ENCODE assay signal across 8 cellular contexts in genomic region chr19:1248454-1249297, GRCh38. TPM values are rescaled to one million over a fixed set of nuclear protein-coding genes. Genes with fewer than 3 reads are reported as not detected.
DNase-seq lines count a peak whose midpoint lies in the region; ATAC-seq and TF ChIP-seq lines count a peak whose summit lies in the region.

MIDN (plus strand) TSS chr19:1248583; CDS start chr19:1250297, 1,714 bp downstream.

- H3K36me3 ChIP-seq in HUES6 (ENCODE audit: control insufficient read depth, insufficient read depth, low read length) = peaks cover 25% of the 10 kb centered on the region
- H3K36me3 ChIP-seq in vagina = no peaks in the 10 kb centered on the region

- peak; percentile 93 for DNase-seq in DMS53 (lab: John Stamatoyannopoulos, UW)
- DNase-seq in SK-N-DZ (ENCODE audit: low spot score) = peak; percentile 79
- peak; percentile 85 for DNase-seq in activated naive CD8-positive, alpha-beta T cell treated with anti-CD3 and anti-CD28 coated beads, Interleukin-2, amount 50 U/mL, for 24 hours
- peak; percentile 93 for DNase-seq in cardiac septum (ENCODE audit: low spot score)
- DNase-seq in posterior cingulate gyrus = peak in 8 of 10 donors; percentile 57 to 96 (median 77)
- no peak for DNase-seq in vagina (ENCODE audit: extremely low spot score in 2 of 2)

- peak in 1 of 2 donors; percentile 89 for TF ChIP-seq POLR2A in vagina (IDR thresholded peaks at IDR 0.05)

- intact Hi-C loops in cardiac septum (cut with DNase I) (loop anchor here (1.0 kb wide), 1 partner anchor 18 kb away; no protein-coding TSS in a partner anchor), posterior cingulate gyrus (cut with DNase I) (loop anchor here (1.0 kb wide), 1 partner anchor 20 kb away; no protein-coding TSS in a partner anchor), vagina (cut with DNase I) (loop anchor here (1.0 to 10.0 kb wide), 3 partner anchors 19 to 324 kb away; partner anchors contain the start of genes ARID3A, RNU6-2 and TMEM259)

- H3K4me3 ChIP-seq in HUES6 (ENCODE audit: low read depth, low read length) (peak within 1 kb of the TSS; percentile 80), vagina (peak within 1 kb of the TSS; percentile 79 to 85)

- peak; percentile 71 to 94 (median 73) for TF ChIP-seq CTCF in vagina (IDR thresholded peaks at IDR 0.05)

- H3K4me1 ChIP-seq in HUES6 (ENCODE audit: control insufficient read depth, insufficient read depth, low read length) (peaks cover 21% of the 10 kb centered on the region), vagina (peaks cover 58% of the 10 kb centered on the region)

- H3K9me3 Mint-ChIP-seq in activated naive CD8-positive, alpha-beta T cell treated with anti-CD3 and anti-CD28 coated beads, Interleukin-2, amount 50 U/mL, for 24 hours = no peaks in the 10 kb centered on the region

- H3K36me3 Mint-ChIP-seq in activated naive CD8-positive, alpha-beta T cell treated with anti-CD3 and anti-CD28 coated beads, Interleukin-2, amount 50 U/mL, for 24 hours (ENCODE audit: low read depth) = peaks cover 13% of the 10 kb centered on the region

- peak within 1 kb of the TSS; percentile 92 for H3K9ac ChIP-seq in HUES6 (ENCODE audit: low read length)

- H3K9me3 ChIP-seq in HUES6 (ENCODE audit: control insufficient read depth, insufficient read depth, low read depth, low read length) (no peaks in the 10 kb centered on the region), vagina (no peaks in the 10 kb centered on the region)

- H3K27me3 Mint-ChIP-seq in activated naive CD8-positive, alpha-beta T cell treated with anti-CD3 and anti-CD28 coated beads, Interleukin-2, amount 50 U/mL, for 24 hours = no peaks in the 10 kb centered on the region

- peak within 1 kb of the TSS; percentile 81 for H3K27ac Mint-ChIP-seq in activated naive CD8-positive, alpha-beta T cell treated with anti-CD3 and anti-CD28 coated beads, Interleukin-2, amount 50 U/mL, for 24 hours

- ATAC-seq in GM21360 (IDR thresholded peaks at IDR 0.05; ENCODE audit: unreplicated experiment) = peak; percentile 30
- peak; percentile 5 for ATAC-seq in activated naive CD8-positive, alpha-beta T cell treated with anti-CD3 and anti-CD28 coated beads, Interleukin-2, amount 50 U/mL, for 24 hours

- peak within 1 kb of the TSS; percentile 97 for H3K27ac ChIP-seq in HUES6 (ENCODE audit: low read depth, low read length)
- peak within 1 kb of the TSS; percentile 100 for H3K27ac ChIP-seq in vagina

- H3K4me3 Mint-ChIP-seq in activated naive CD8-positive, alpha-beta T cell treated with anti-CD3 and anti-CD28 coated beads, Interleukin-2, amount 50 U/mL, for 24 hours = peak within 1 kb of the TSS; percentile 76

- H3K27me3 ChIP-seq in HUES6 (ENCODE audit: control insufficient read depth, insufficient read depth, low read length) = no peaks in the 10 kb centered on the region
- H3K27me3 ChIP-seq in vagina = no peaks in the 10 kb centered on the region

- H3K4me1 Mint-ChIP-seq in activated naive CD8-positive, alpha-beta T cell treated with anti-CD3 and anti-CD28 coated beads, Interleukin-2, amount 50 U/mL, for 24 hours = peaks cover 17% of the 10 kb centered on the region

RNA-seq across cellular contexts. Expression of gene MIDN, which starts in this region (rescaled TPM):
- polyA plus RNA-seq in SK-N-DZ (2014; cell fraction: cytosol; rRNA removed) = 23.3 and 31.3 TPM in 2 replicates
- 74.4 and 125 TPM in 2 replicates for polyA plus RNA-seq in SK-N-DZ (2014; cell fraction: nucleus; rRNA removed)
- 97.5 TPM for total RNA-seq in cardiac septum
- total RNA-seq in vagina = 170 TPM

Comparison
In these comparisons a context has a peak if more than half of its experiments do, and no peak if none do; other contexts are left out.
1. DNase-seq: peak in DMS53 (single experiment), SK-N-DZ (single experiment), activated naive CD8-positive, alpha-beta T cell treated with anti-CD3 and anti-CD28 coated beads, Interleukin-2, amount 50 U/mL, for 24 hours (single experiment), cardiac septum (single experiment) and posterior cingulate gyrus (8 of 10); none in vagina (0 of 2).